1 cellular context compared by ENCODE assay signal in genomic region chr7:2520808-2521146, GRCh38.
TF ChIP-seq lines count a peak whose summit lies in the region.

No MANE protein-coding gene starts in this region.

TF ChIP-seq in IMR-90, 13 proteins besides CTCF, POLR2A, EP300 and RAD21:
- TF ChIP-seq FOS (IDR thresholded peaks at IDR 0.05; ENCODE audit: low read depth, low read length): no peak
- TF ChIP-seq CHD1 (IDR thresholded peaks at IDR 0.05; ENCODE audit: low read depth, low read length): no peak
- TF ChIP-seq BHLHE40 (IDR thresholded peaks at IDR 0.05; ENCODE audit: low read depth, low read length): no peak
